In the genomic region with DNA sequence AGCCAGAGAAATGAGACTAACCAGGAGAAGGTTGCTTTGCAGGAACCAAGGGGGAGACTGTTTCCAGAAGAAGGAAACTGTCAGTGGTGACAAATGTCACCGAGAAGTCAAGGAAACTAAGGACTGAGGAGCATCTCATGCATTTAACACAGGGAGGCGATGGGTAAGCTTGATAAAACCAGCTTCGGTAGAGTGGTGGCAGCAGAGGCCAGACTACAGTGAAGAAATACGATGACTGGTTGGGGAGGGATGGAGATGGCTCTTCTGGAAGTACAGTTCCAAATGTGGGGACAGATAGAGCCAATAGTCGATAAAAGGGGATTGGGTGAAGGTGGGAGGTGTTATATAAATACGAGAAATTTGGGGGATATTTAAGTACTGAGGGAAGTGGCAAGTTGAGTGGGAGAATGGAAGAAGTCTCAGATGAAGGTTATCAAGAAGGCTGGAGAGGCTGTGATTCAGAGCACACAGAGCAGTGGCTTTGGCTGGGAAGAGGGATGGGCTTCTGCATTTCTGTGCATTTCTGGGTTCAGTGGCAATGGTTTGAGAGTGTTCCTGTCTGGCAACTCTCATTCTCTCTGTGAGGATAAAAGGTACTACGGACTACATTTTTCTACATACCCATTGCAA, we compare ENCODE assay signal across 9 cellular contexts. TPM values are rescaled to one million over a fixed set of nuclear protein-coding genes. Genes with fewer than 3 reads are reported as not detected.
DNase-seq lines count a peak whose midpoint lies in the region; ATAC-seq, FAIRE-seq and TF ChIP-seq lines count a peak whose summit lies in the region.
"Had no signal": no experiment of that assay in that cellular context is flagged by ENCODE, and none has a peak within 500 bp of the region (broad histone marks: within the 10 kb centered on the region; RNA-seq: fewer than 3 reads in every experiment).

No MANE protein-coding gene starts in this region.

- no TSS peak for BruUV-seq in K562 (replicated peaks; lab: Mats Ljungman, UMichigan)

- no peak for TF ChIP-seq EP300 in K562 (IDR thresholded peaks at IDR 0.05; ENCODE audit: low read length)

- peak in 4 of 6 experiments; percentile 6 to 43 (median 21) for DNase-seq in stimulated activated naive CD4-positive, alpha-beta T cell (lab: John Stamatoyannopoulos, UW)
- no peak for DNase-seq in stimulated activated naive CD4-positive, alpha-beta T cell treated with Interleukin-2 at 50 U/mL for 16 hours (lab: John Stamatoyannopoulos, UW)
- DNase-seq in NOMO-1 (lab: John Stamatoyannopoulos, UW; ENCODE audit: unreplicated experiment in 2 of 2) (peak; percentile 56 to 60), K562 (ENCODE audit: extremely low read depth in 1 of 4, low spot score in 3 of 4) (peak in 1 of 4 experiments; percentile 4), left colon (peak; percentile 35 to 38), uterus (no peak)

- POLR2A ChIA-PET in K562 (lab: Yijun Ruan, JAX): no interaction called here

- WGBS in K562 (ENCODE audit: insufficient coverage, low coverage, missing lambda C conversion rate): 2% methylated on average over 7 of the region's 7 CpGs

- H2AFZ ChIP-seq in K562 (ENCODE audit: low read depth, low read length): no peak overlapping the region

- CTCF ChIA-PET in K562 (lab: Yijun Ruan, JAX; ENCODE audit: low intra/inter-chr PET ratio): interaction anchor here (0.7 kb wide), 1 partner anchor 265 kb away, joined by 3 read pairs; no protein-coding TSS in a partner anchor

- no peaks in the 10 kb centered on the region for H4K20me1 ChIP-seq in K562 (replicated peaks; ENCODE audit: control insufficient read depth, insufficient read depth, low read length)

- no peaks in the 10 kb centered on the region for H3K9me1 ChIP-seq in K562 (ENCODE audit: control insufficient read depth, insufficient read depth, low read length)

- no peaks in the 10 kb centered on the region for H3K79me2 ChIP-seq in K562 (ENCODE audit: control insufficient read depth, insufficient read depth, low read length)

- TF ChIP-seq POLR2A in K562 (conservative IDR thresholded peaks at IDR 0.05) (no peak), uterus (IDR thresholded peaks at IDR 0.05) (no peak)

- no peak overlapping the region for H3K9ac ChIP-seq in K562 (ENCODE audit: insufficient read depth in 1 of 2, low read depth in 2 of 2, low read length in 2 of 2)

- intact Hi-C loops in K562 (cut with micrococcal nuclease): no loop called here
- intact Hi-C loops in left colon (cut with DNase I, micrococcal nuclease): loop anchor here in 1 of 2 donors (10.0 kb wide), 1 partner anchor 273 kb away; no protein-coding TSS in a partner anchor
- intact Hi-C loops in uterus (cut with DNase I; ENCODE audit: low total_unique reads): no loop called here

- H3K27me3 ChIP-seq in K562 (ENCODE audit: control insufficient read depth in 2 of 2, insufficient read depth in 2 of 2, low read length in 2 of 2) (no peaks in the 10 kb centered on the region), uterus (no peaks in the 10 kb centered on the region)

- peak; percentile 62 for ATAC-seq in HG02973 (IDR thresholded peaks at IDR 0.05; ENCODE audit: unreplicated experiment)
- ATAC-seq in K562: peak; percentile 56; the same call in 1 of the 3 replicates
- ATAC-seq in left colon: peak; percentile 94
- no peak for ATAC-seq in HG03097 (IDR thresholded peaks at IDR 0.05; ENCODE audit: low FRiP score, unreplicated experiment)

- no peak overlapping the region for H3K27ac ChIP-seq in K562 (ENCODE audit: extremely low read depth, low read depth, low read length)
- no peak overlapping the region for H3K27ac ChIP-seq in uterus
- H3K27ac ChIP-seq: epithelial cell of prostate had no signal

- in situ Hi-C loops in K562 (cut with MboI): loop anchor here (10.0 kb wide), 1 partner anchor 273 kb away; no protein-coding TSS in a partner anchor

- H3K9me3 ChIP-seq in K562 (replicated peaks; ENCODE audit: control insufficient read depth, insufficient read depth, low read depth, low read length) (no peaks in the 10 kb centered on the region), uterus (no peaks in the 10 kb centered on the region)

- no peaks in the 10 kb centered on the region for H3K36me3 ChIP-seq in K562 (ENCODE audit: control insufficient read depth, insufficient read depth, low read length)
- H3K36me3 ChIP-seq in uterus: no peaks in the 10 kb centered on the region

- H3K4me2 ChIP-seq in K562 (ENCODE audit: insufficient read depth, low read length): no peak overlapping the region

- H3K4me3 ChIP-seq in K562: no peak overlapping the region
- no peak overlapping the region for H3K4me3 ChIP-seq in uterus

- FAIRE-seq in K562 (lab: Jason Lieb, UNC): no peak

- TF ChIP-seq CTCF in K562 (IDR thresholded peaks at IDR 0.05 in 2 of 3, conservative IDR thresholded peaks at IDR 0.05 in 1 of 3; ENCODE audit: insufficient read depth in 2 of 3, low read depth in 1 of 3, low read length in 3 of 3) (peak in 1 of 3 experiments; percentile 22; a peak in 1 of 6 replicates), uterus (IDR thresholded peaks at IDR 0.05) (peak in 3 of 4 experiments; percentile 11 to 25 (median 23))

- TF ChIP-seq RAD21 in K562 (CRISPR knock-in tag; conservative IDR thresholded peaks at IDR 0.05 in 1 of 2, IDR thresholded peaks at IDR 0.05 in 1 of 2): peak in 1 of 2 experiments; percentile 34; a peak in 1 of 4 replicates

- H3K4me1 ChIP-seq in K562 (replicated peaks in 1 of 2; ENCODE audit: control insufficient read depth in 2 of 2, insufficient read depth in 2 of 2, low read length in 2 of 2) (no peaks in the 10 kb centered on the region), uterus (no peaks in the 10 kb centered on the region)

TF ChIP-seq in K562, 482 proteins besides CTCF, POLR2A, EP300 and RAD21:
- TF ChIP-seq, protein P1, sequence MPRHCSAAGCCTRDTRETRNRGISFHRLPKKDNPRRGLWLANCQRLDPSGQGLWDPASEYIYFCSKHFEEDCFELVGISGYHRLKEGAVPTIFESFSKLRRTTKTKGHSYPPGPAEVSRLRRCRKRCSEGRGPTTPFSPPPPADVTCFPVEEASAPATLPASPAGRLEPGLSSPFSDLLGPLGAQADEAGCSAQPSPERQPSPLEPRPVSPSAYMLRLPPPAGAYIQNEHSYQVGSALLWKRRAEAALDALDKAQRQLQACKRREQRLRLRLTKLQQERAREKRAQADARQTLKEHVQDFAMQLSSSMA (CRISPR knock-in tag; IDR thresholded peaks at IDR 0.05): no peak

RNA-seq across cellular contexts. Expression of gene SC5D, which starts 29.2 kb away (rescaled TPM):
- 49.8 and 77.7 TPM in 2 replicates for total RNA-seq in K562 (2011; cell fraction: chromatin; rRNA removed; ENCODE audit: low replicate concordance)
- 44.7 and 62.4 TPM in 2 replicates for total RNA-seq in K562 (2011; cell fraction: nucleolus; rRNA removed)
- 83.0 and 88.7 TPM in 2 replicates for total RNA-seq in K562 (2011; cell fraction: nucleoplasm; rRNA removed)
- total RNA-seq in K562 (2014; rRNA removed): 7.6 and 9.9 TPM in 2 replicates
- total RNA-seq in K562 (2014; rRNA removed; fragmentation: Illumina TruSeq; extraction: Trizol): 18.0 and 20.3 TPM in 2 replicates
- total RNA-seq in K562 (2015; rRNA removed; fragmentation: Illumina TruSeq; extraction: Trizol): 14.7 and 16.1 TPM in 2 replicates
- 12.0 and 13.8 TPM in 2 replicates for total RNA-seq in K562 (2021)
- polyA plus RNA-seq in K562 (2011; rRNA removed): 49.2 and 84.0 TPM in 2 replicates
- 15.9 and 24.3 TPM in 2 replicates for polyA plus RNA-seq in K562 (2011; cell fraction: cytosol; rRNA removed)
- polyA plus RNA-seq in K562 (2011; cell fraction: nucleus; rRNA removed): 22.4 and 29.3 TPM in 2 replicates
- 17.8 and 51.5 TPM in 2 replicates for polyA plus RNA-seq in K562 (2012)
- polyA plus RNA-seq in K562 (2014; fragmentation: Illumina TruSeq; extraction: Trizol): 19.5 and 23.9 TPM in 2 replicates
- polyA plus RNA-seq in K562 (2014; fragmentation: Nextera tagmentation; extraction: Ambion mirVana): 10 to 100 TPM; 17.4 to 20.3 TPM
- 15.2 and 19.8 TPM in 2 replicates for polyA plus RNA-seq in K562 (2014; rRNA removed)
- polyA minus RNA-seq in K562 (2011; rRNA and poly(A)+ RNA removed): 41.8 and 79.6 TPM in 2 replicates
- 13.2 and 23.8 TPM in 2 replicates for polyA minus RNA-seq in K562 (2011; cell fraction: cytosol; rRNA and poly(A)+ RNA removed)
- 11.6 and 16.3 TPM in 2 replicates for polyA minus RNA-seq in K562 (2011; cell fraction: nucleus; rRNA and poly(A)+ RNA removed)
- total RNA-seq in left colon: 10 to 100 TPM; 40.3 to 56.2 TPM
- total RNA-seq in uterus: 10 to 100 TPM in 3 of 4 donors, 1 to 10 TPM in 1; 7.7 to 56.0 (median 23.1) TPM

Comparison
In these comparisons a context has a peak if more than half of its experiments do, and no peak if none do; other contexts are left out.
1. DNase-seq: peak in stimulated activated naive CD4-positive, alpha-beta T cell (4 of 6), NOMO-1 (2 of 2) and left colon (2 of 2); none in stimulated activated naive CD4-positive, alpha-beta T cell treated with Interleukin-2 at 50 U/mL for 16 hours (single experiment) and uterus (0 of 2).